ENCODE assay signal across 8 cellular contexts in genomic region chr20:17799575-17799974, GRCh38.
"Had no signal": no experiment of that assay in that cellular context is flagged by ENCODE, and none has a peak within 500 bp of the region (broad histone marks: within the 10 kb centered on the region; RNA-seq: fewer than 3 reads in every experiment).

No MANE protein-coding gene starts in this region.

- DNase-seq: GDM1, GF-D8 had no signal

- FAIRE-seq: G401.6, GM12878, GM12891, GM12892, GM18507, GM19239 had no signal

- H3K4me3 ChIP-seq: GM12878 had no signal

- ATAC-seq: GM12878 had no signal
